ENCODE assay signal across 7 cellular contexts in the genomic region with DNA sequence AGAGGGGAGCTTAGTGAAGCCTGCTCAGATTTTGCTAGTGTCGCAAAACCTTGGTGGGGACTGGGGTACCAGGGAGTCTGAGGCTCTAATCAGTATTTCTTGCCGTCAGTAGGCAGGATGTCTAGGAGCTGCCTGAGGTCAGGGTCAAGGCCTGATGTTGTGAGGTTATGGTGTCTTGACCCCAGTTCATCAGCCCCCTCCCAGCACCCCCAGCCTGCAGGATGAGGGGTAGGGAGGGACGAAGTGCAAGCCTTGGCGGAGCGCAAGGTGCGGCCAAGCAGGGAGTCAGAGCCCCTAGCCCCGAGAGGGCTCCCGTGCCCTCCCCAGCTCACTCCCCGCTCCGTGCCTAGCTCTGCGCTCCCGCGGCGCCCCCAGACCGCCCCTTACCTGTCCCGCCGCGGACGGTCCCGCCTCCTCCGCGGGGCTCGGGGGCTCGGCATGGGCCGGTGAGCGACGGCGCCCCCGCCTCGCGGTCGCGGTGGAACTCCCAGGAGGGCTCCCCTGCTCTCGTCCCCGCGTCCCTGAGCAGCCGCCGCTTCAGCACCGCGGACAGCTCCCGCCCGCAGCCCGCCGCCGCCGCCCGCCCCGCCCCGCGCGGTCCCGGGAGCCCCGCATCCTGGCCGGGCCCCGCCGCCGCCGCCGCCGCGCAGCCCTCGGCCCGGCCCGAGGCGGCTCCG. TPM values are rescaled to one million over a fixed set of nuclear protein-coding genes. Genes with fewer than 3 reads are reported as not detected.
A peak's percentile ranks its signal among the peaks of the same experiment; 100 is the strongest.
DNase-seq lines count a peak whose midpoint lies in the region; ATAC-seq and TF ChIP-seq lines count a peak whose summit lies in the region.

No MANE protein-coding gene starts in this region.

- 2 to 6% methylated on average over 13 to 66 of the region's 66 CpGs for WGBS in endodermal cell (ENCODE audit: insufficient coverage in 1 of 2, insufficient read length in 1 of 2), 2 experiments

- no peaks in the 10 kb centered on the region for H3K79me2 ChIP-seq in neural progenitor cell (ENCODE audit: low read depth)

- peaks cover 33% of the 10 kb centered on the region for H3F3A ChIP-seq in neural progenitor cell (ENCODE audit: low read depth)

- no peaks in the 10 kb centered on the region for H3K36me3 Mint-ChIP-seq in endodermal cell (ENCODE audit: low read depth)
- H3K36me3 Mint-ChIP-seq in neural progenitor cell: no peaks in the 10 kb centered on the region

- H3K4me3 ChIP-seq in endodermal cell (ENCODE audit: low read length) (no peak overlapping the region), neural progenitor cell (peak overlapping the region; percentile 61), SJCRH30 (no peak overlapping the region)

- H3K9me3 ChIP-seq in endodermal cell (ENCODE audit: control insufficient read depth, low read length) (no peaks in the 10 kb centered on the region), neural progenitor cell (ENCODE audit: low read depth) (no peaks in the 10 kb centered on the region), SJCRH30 (replicated peaks) (no peaks in the 10 kb centered on the region; the same call in 1 of the 2 replicates)

- H3K4me1 Mint-ChIP-seq in endodermal cell: peaks cover 31% of the 10 kb centered on the region
- peaks cover 7% of the 10 kb centered on the region for H3K4me1 Mint-ChIP-seq in neural progenitor cell

- H3K4me3 Mint-ChIP-seq in endodermal cell: peak overlapping the region; percentile 47
- H3K4me3 Mint-ChIP-seq in neural progenitor cell: peak overlapping the region; percentile 30

- H2AFZ ChIP-seq in neural progenitor cell (replicated peaks): no peak overlapping the region

- H3K4me2 ChIP-seq in neural progenitor cell: peak overlapping the region; percentile 92

- H3K9me3 Mint-ChIP-seq in endodermal cell: no peaks in the 10 kb centered on the region
- no peaks in the 10 kb centered on the region for H3K9me3 Mint-ChIP-seq in neural progenitor cell

- no peak overlapping the region for H3K9ac ChIP-seq in endodermal cell (ENCODE audit: extremely low read depth, low read length, poor library complexity, severe bottlenecking)
- no peak overlapping the region for H3K9ac ChIP-seq in neural progenitor cell

- no peak for TF ChIP-seq CTCF in endodermal cell (conservative IDR thresholded peaks at IDR 0.05)
- TF ChIP-seq CTCF in neural progenitor cell (IDR thresholded peaks at IDR 0.05): no peak

- H3K27me3 ChIP-seq in endodermal cell (ENCODE audit: control insufficient read depth, insufficient read depth, low read length, poor library complexity, severe bottlenecking): peaks cover 20% of the 10 kb centered on the region
- peaks cover 42% of the 10 kb centered on the region for H3K27me3 ChIP-seq in neural progenitor cell
- peaks cover 6% of the 10 kb centered on the region; the same call in 1 of the 2 replicates for H3K27me3 ChIP-seq in SJCRH30

- H3K27me3 Mint-ChIP-seq in endodermal cell (ENCODE audit: insufficient read depth): peaks cover 51% of the 10 kb centered on the region
- H3K27me3 Mint-ChIP-seq in neural progenitor cell (ENCODE audit: insufficient read depth, low read depth): peaks cover 40% of the 10 kb centered on the region

- H4K20me1 ChIP-seq in neural progenitor cell (ENCODE audit: low read depth): peaks cover 13% of the 10 kb centered on the region

- H3K27ac Mint-ChIP-seq in endodermal cell (no peak overlapping the region), neural progenitor cell (no peak overlapping the region)

- H3K4me1 ChIP-seq in endodermal cell (ENCODE audit: control insufficient read depth, insufficient read depth, low read length) (peaks cover 10% of the 10 kb centered on the region), neural progenitor cell (peaks cover 22% of the 10 kb centered on the region), SJCRH30 (no peaks in the 10 kb centered on the region)

- DNase-seq in HPDE6-E6E7 (ENCODE audit: extremely low spot score) (peak; percentile 67), endodermal cell (peak; percentile 93), neural progenitor cell (ENCODE audit: low spot score) (peak; percentile 92), SJCRH30 (no peak)
- peak; percentile 25 to 29 for DNase-seq in activated CD4-positive, alpha-beta T cell treated with anti-CD3 and anti-CD28 coated beads, Interleukin-2, amount 50 U/mL, for 4 hours

- H3K36me3 ChIP-seq in endodermal cell (ENCODE audit: control insufficient read depth, insufficient read depth, low read length) (no peaks in the 10 kb centered on the region), neural progenitor cell (no peaks in the 10 kb centered on the region), SJCRH30 (no peaks in the 10 kb centered on the region)

- ATAC-seq in GM21529 (IDR thresholded peaks at IDR 0.05; ENCODE audit: unreplicated experiment) (no peak), GM19452 (IDR thresholded peaks at IDR 0.05; ENCODE audit: unreplicated experiment) (no peak)

- no peak overlapping the region for H3K27ac ChIP-seq in endodermal cell (ENCODE audit: low read depth, low read length)
- H3K27ac ChIP-seq in neural progenitor cell: no peak overlapping the region
- H3K27ac ChIP-seq in SJCRH30: no peak overlapping the region

RNA-seq across cellular contexts. Expression of a gene that starts 0.3 kb away (rescaled TPM):
- total RNA-seq in endodermal cell (1 to 10 TPM; 2.0 to 4.1 TPM), neural progenitor cell (ENCODE audit: low replicate concordance) (0.40 TPM in 1 of 2 replicates, not detected in the other)
- polyA plus RNA-seq in endodermal cell (2013, experiment 1 of 2): 0.57 TPM
- 0.79 TPM for polyA plus RNA-seq in endodermal cell (2013, experiment 2 of 2)
- not detected in 2 replicates for total RNA-seq in SJCRH30 (2014; rRNA removed; shearing (Covaris generic))

Comparison
In these comparisons a context has a peak if more than half of its experiments do, and no peak if none do; other contexts are left out.
1. DNase-seq: peak in HPDE6-E6E7 (single experiment), activated CD4-positive, alpha-beta T cell treated with anti-CD3 and anti-CD28 coated beads, Interleukin-2, amount 50 U/mL, for 4 hours (2 of 2), endodermal cell (single experiment) and neural progenitor cell (single experiment); none in SJCRH30 (0 of 2).